In genomic region chr12:91633734-91634357, GRCh38 we compare ENCODE assay signal across 1 cellular context.
A peak's percentile ranks its signal among the peaks of the same experiment; 100 is the strongest.
TF ChIP-seq lines count a peak whose summit lies in the region.

No MANE protein-coding gene starts in this region.

TF ChIP-seq in K562, 482 proteins besides CTCF, POLR2A, EP300 and RAD21 (continued from another document and continues in another):
- no peak for TF ChIP-seq CBX8 (IDR thresholded peaks at IDR 0.05; ENCODE audit: borderline replicate concordance, extremely low read depth, low read depth, low read length, poor library complexity, severe bottlenecking)
- TF ChIP-seq MAZ (CRISPR knock-in tag; conservative IDR thresholded peaks at IDR 0.05 in 1 of 2, IDR thresholded peaks at IDR 0.05 in 1 of 2) = peak; percentile 80 to 87
- peak; percentile 51 for TF ChIP-seq CCNT2 (IDR thresholded peaks at IDR 0.05; ENCODE audit: borderline replicate concordance, extremely low read depth, insufficient read length, low read depth, low read length)
- TF ChIP-seq KDM5B (IDR thresholded peaks at IDR 0.05; ENCODE audit: insufficient replicate concordance, low read depth, low read length) = peak; percentile 67
- TF ChIP-seq ERF (CRISPR knock-in tag; IDR thresholded peaks at IDR 0.05) = 0 out of 2 replicates have a peak, but pooled peaks have one; percentile 65
- TF ChIP-seq, protein P1, sequence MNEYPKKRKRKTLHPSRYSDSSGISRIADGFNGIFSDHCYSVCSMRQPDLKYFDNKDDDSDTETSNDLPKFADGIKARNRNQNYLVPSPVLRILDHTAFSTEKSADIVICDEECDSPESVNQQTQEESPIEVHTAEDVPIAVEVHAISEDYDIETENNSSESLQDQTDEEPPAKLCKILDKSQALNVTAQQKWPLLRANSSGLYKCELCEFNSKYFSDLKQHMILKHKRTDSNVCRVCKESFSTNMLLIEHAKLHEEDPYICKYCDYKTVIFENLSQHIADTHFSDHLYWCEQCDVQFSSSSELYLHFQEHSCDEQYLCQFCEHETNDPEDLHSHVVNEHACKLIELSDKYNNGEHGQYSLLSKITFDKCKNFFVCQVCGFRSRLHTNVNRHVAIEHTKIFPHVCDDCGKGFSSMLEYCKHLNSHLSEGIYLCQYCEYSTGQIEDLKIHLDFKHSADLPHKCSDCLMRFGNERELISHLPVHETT (CRISPR knock-in tag; conservative IDR thresholded peaks at IDR 0.05 in 1 of 2, IDR thresholded peaks at IDR 0.05 in 1 of 2) = 0 out of 4 replicates have a peak, but pooled peaks of 1 of the 2 experiments have one; percentile 8
- TF ChIP-seq, protein P2, sequence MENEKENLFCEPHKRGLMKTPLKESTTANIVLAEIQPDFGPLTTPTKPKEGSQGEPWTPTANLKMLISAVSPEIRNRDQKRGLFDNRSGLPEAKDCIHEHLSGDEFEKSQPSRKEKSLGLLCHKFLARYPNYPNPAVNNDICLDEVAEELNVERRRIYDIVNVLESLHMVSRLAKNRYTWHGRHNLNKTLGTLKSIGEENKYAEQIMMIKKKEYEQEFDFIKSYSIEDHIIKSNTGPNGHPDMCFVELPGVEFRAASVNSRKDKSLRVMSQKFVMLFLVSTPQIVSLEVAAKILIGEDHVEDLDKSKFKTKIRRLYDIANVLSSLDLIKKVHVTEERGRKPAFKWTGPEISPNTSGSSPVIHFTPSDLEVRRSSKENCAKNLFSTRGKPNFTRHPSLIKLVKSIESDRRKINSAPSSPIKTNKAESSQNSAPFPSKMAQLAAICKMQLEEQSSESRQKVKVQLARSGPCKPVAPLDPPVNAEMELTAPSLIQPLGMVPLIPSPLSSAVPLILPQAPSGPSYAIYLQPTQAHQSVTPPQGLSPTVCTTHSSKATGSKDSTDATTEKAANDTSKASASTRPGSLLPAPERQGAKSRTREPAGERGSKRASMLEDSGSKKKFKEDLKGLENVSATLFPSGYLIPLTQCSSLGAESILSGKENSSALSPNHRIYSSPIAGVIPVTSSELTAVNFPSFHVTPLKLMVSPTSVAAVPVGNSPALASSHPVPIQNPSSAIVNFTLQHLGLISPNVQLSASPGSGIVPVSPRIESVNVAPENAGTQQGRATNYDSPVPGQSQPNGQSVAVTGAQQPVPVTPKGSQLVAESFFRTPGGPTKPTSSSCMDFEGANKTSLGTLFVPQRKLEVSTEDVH (IDR thresholded peaks at IDR 0.05; ENCODE audit: low read depth, partially characterized antibody) = peak; percentile 45
- peak in 1 of 3 experiments; percentile 69; a peak in 2 of 6 replicates for TF ChIP-seq ZBTB11 (CRISPR knock-in tag; IDR thresholded peaks at IDR 0.05)
- no peak for TF ChIP-seq SMAD2 (IDR thresholded peaks at IDR 0.05; ENCODE audit: low read depth, low read length)
- peak; percentile 78 for TF ChIP-seq BHLHE40 (IDR thresholded peaks at IDR 0.05; ENCODE audit: low read length)
- TF ChIP-seq ADNP (tag; IDR thresholded peaks at IDR 0.05) = no peak
- peak; percentile 78; the same call in 1 of the 2 replicates for TF ChIP-seq MTA3 (IDR thresholded peaks at IDR 0.05; ENCODE audit: borderline replicate concordance)
- TF ChIP-seq ZNF696 (CRISPR knock-in tag; conservative IDR thresholded peaks at IDR 0.05) = no peak
- TF ChIP-seq ETV6 (IDR thresholded peaks at IDR 0.05; ENCODE audit: borderline replicate concordance in 1 of 2, low read depth in 2 of 2, low read length in 1 of 2) = no peak
- no peak for TF ChIP-seq ETV6 (CRISPR knock-in tag; IDR thresholded peaks at IDR 0.05; ENCODE audit: borderline replicate concordance)
- TF ChIP-seq ZNF395 (CRISPR knock-in tag; IDR thresholded peaks at IDR 0.05) = peak; percentile 59; the same call in 1 of the 2 replicates
- TF ChIP-seq NFIC (IDR thresholded peaks at IDR 0.05) = peak; percentile 23; the same call in 1 of the 2 replicates
- TF ChIP-seq SUPT5H (IDR thresholded peaks at IDR 0.05) = peak; percentile 83
- peak; percentile 80 for TF ChIP-seq PHF8 (IDR thresholded peaks at IDR 0.05; ENCODE audit: borderline replicate concordance, low read length)
- no peak for TF ChIP-seq SMAD3 (CRISPR knock-in tag; conservative IDR thresholded peaks at IDR 0.05)
- peak; percentile 68; the same call in 1 of the 2 replicates for TF ChIP-seq ZBTB7A (IDR thresholded peaks at IDR 0.05; ENCODE audit: borderline replicate concordance, control insufficient read depth, low read depth, low read length)
- TF ChIP-seq HIVEP1 (CRISPR knock-in tag; IDR thresholded peaks at IDR 0.05) = no peak
- TF ChIP-seq RHOXF2B (CRISPR knock-in tag; conservative IDR thresholded peaks at IDR 0.05) = no peak
- peak; percentile 78 for TF ChIP-seq EP400 (IDR thresholded peaks at IDR 0.05)
- no peak for TF ChIP-seq ZNF561 (CRISPR knock-in tag; conservative IDR thresholded peaks at IDR 0.05)
- no peak for TF ChIP-seq CEBPB (tag; IDR thresholded peaks at IDR 0.05)
- no peak for TF ChIP-seq ARHGAP35 (IDR thresholded peaks at IDR 0.05; ENCODE audit: partially characterized antibody)
- no peak; the same call in 1 of the 2 replicates for TF ChIP-seq HLTF (IDR thresholded peaks at IDR 0.05)
- TF ChIP-seq ZNF263 (CRISPR knock-in tag; IDR thresholded peaks at IDR 0.05; ENCODE audit: borderline replicate concordance) = no peak
- TF ChIP-seq ARID4B (CRISPR knock-in tag; IDR thresholded peaks at IDR 0.05) = peak; percentile 57; the same call in 1 of the 2 replicates
- peak; percentile 56 for TF ChIP-seq HMGN3 (IDR thresholded peaks at IDR 0.05; ENCODE audit: borderline replicate concordance, extremely low read depth, insufficient read length, low read depth, low read length)
- TF ChIP-seq HDAC2 (IDR thresholded peaks at IDR 0.05) = 0 out of 2 replicates have a peak, but pooled peaks have one; percentile 19
- TF ChIP-seq, protein P3, sequence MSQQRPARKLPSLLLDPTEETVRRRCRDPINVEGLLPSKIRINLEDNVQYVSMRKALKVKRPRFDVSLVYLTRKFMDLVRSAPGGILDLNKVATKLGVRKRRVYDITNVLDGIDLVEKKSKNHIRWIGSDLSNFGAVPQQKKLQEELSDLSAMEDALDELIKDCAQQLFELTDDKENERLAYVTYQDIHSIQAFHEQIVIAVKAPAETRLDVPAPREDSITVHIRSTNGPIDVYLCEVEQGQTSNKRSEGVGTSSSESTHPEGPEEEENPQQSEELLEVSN (IDR thresholded peaks at IDR 0.05; ENCODE audit: borderline replicate concordance in 1 of 2, extremely low read depth in 1 of 2, insufficient read depth in 1 of 2, insufficient read length in 1 of 2, low read depth in 1 of 2, low read length in 1 of 2, poor library complexity in 1 of 2, severe bottlenecking in 1 of 2) = peak; percentile 20 to 82
- no peak for TF ChIP-seq ZNF384 (IDR thresholded peaks at IDR 0.05; ENCODE audit: low read depth, low read length)
- 0 out of 2 replicates have a peak, but pooled peaks have one; percentile 6 for TF ChIP-seq CHD2 (IDR thresholded peaks at IDR 0.05; ENCODE audit: low read depth, low read length)
- TF ChIP-seq ZFX (CRISPR knock-in tag; IDR thresholded peaks at IDR 0.05) = peak; percentile 87
- TF ChIP-seq SRF (CRISPR knock-in tag; IDR thresholded peaks at IDR 0.05) = peak in 1 of 2 experiments; percentile 68; a peak in 2 of 4 replicates
- peak; percentile 79 for TF ChIP-seq VEZF1 (CRISPR knock-in tag; IDR thresholded peaks at IDR 0.05)
- TF ChIP-seq BCOR (IDR thresholded peaks at IDR 0.05) = 0 out of 2 replicates have a peak, but pooled peaks have one; percentile 13
- peak; percentile 31 for TF ChIP-seq HNRNPLL (IDR thresholded peaks at IDR 0.05; ENCODE audit: low read depth, low read length, poor library complexity, severe bottlenecking)
- TF ChIP-seq, protein P4, sequence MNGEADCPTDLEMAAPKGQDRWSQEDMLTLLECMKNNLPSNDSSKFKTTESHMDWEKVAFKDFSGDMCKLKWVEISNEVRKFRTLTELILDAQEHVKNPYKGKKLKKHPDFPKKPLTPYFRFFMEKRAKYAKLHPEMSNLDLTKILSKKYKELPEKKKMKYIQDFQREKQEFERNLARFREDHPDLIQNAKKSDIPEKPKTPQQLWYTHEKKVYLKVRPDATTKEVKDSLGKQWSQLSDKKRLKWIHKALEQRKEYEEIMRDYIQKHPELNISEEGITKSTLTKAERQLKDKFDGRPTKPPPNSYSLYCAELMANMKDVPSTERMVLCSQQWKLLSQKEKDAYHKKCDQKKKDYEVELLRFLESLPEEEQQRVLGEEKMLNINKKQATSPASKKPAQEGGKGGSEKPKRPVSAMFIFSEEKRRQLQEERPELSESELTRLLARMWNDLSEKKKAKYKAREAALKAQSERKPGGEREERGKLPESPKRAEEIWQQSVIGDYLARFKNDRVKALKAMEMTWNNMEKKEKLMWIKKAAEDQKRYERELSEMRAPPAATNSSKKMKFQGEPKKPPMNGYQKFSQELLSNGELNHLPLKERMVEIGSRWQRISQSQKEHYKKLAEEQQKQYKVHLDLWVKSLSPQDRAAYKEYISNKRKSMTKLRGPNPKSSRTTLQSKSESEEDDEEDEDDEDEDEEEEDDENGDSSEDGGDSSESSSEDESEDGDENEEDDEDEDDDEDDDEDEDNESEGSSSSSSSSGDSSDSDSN (IDR thresholded peaks at IDR 0.05; ENCODE audit: borderline replicate concordance in 1 of 2, low read depth in 2 of 2, low read length in 2 of 2) = peak; percentile 43 to 83; a peak in 2 of 4 replicates
- 0 out of 2 replicates have a peak, but pooled peaks have one; percentile 25 for TF ChIP-seq ZNF589 (CRISPR knock-in tag; IDR thresholded peaks at IDR 0.05; ENCODE audit: low read depth)
- TF ChIP-seq RBBP5 (IDR thresholded peaks at IDR 0.05; ENCODE audit: borderline replicate concordance, insufficient read depth, low read length, poor library complexity, severe bottlenecking) = peak; percentile 74
